In genomic region chr20:64080013-64080812, GRCh38 we compare ENCODE assay signal across 8 cellular contexts. TPM values are rescaled to one million over a fixed set of nuclear protein-coding genes. Genes with fewer than 3 reads are reported as not detected.
A peak's percentile ranks its signal among the peaks of the same experiment; 100 is the strongest.
DNase-seq lines count a peak whose midpoint lies in the region; ATAC-seq, FAIRE-seq and TF ChIP-seq lines count a peak whose summit lies in the region.

Gene OPRL1, plus strand, starts transcription at chr20:64080082. Its CDS starts 12,639 bp downstream, at chr20:64092721.

- no peaks in the 10 kb centered on the region for H3K36me3 Mint-ChIP-seq in CD4-positive, CD25-positive, alpha-beta regulatory T cell

- no peaks in the 10 kb centered on the region for H3K9me3 Mint-ChIP-seq in CD4-positive, CD25-positive, alpha-beta regulatory T cell

- peak within 1 kb of the TSS; percentile 75 to 98 (median 90) for H3K27ac Mint-ChIP-seq in CD4-positive, CD25-positive, alpha-beta regulatory T cell

- no peak for FAIRE-seq in kidney (lab: Jason Lieb, UNC)

- intact Hi-C loops in kidney (cut with DNase I) = no loop called here
- intact Hi-C loops in stomach (cut with DNase I; ENCODE audit: low total_unique reads) = no loop called here

- H3K4me3 ChIP-seq in CD4-positive, CD25-positive, alpha-beta regulatory T cell (ENCODE audit: low read depth, low read length) = peak within 1 kb of the TSS; percentile 78
- H3K4me3 ChIP-seq in kidney (ENCODE audit: low read length in 2 of 2) = peak within 1 kb of the TSS; percentile 28 to 59
- peak within 1 kb of the TSS; percentile 76 to 83 (median 79) for H3K4me3 ChIP-seq in stomach

- peaks cover 3% of the 10 kb centered on the region for H3K36me3 ChIP-seq in CD4-positive, CD25-positive, alpha-beta regulatory T cell (ENCODE audit: control insufficient read depth, insufficient read depth, low read length)
- H3K36me3 ChIP-seq in KOPT-K1 (ENCODE audit: insufficient read depth, low read length) (peaks cover 5% of the 10 kb centered on the region; the same call in 1 of the 2 replicates), kidney (ENCODE audit: control insufficient read depth in 1 of 2, insufficient read depth in 2 of 2, low read length in 2 of 2) (no peaks in the 10 kb centered on the region), stomach (peaks cover 0 to 10% (median 7%) of the 10 kb centered on the region in 4 donors)

- ATAC-seq in CD4-positive, CD25-positive, alpha-beta regulatory T cell (ENCODE audit: low read depth in 2 of 2) = peak; percentile 23 to 32
- ATAC-seq in GM19328 (IDR thresholded peaks at IDR 0.05; ENCODE audit: unreplicated experiment) = no peak

- TF ChIP-seq POLR2A in stomach (IDR thresholded peaks at IDR 0.05) = no peak

- peaks cover 62% of the 10 kb centered on the region for H3K4me1 ChIP-seq in CD4-positive, CD25-positive, alpha-beta regulatory T cell (ENCODE audit: control insufficient read depth, insufficient read depth, low read length, poor library complexity, severe bottlenecking)
- H3K4me1 ChIP-seq in kidney (ENCODE audit: control insufficient read depth in 1 of 2, insufficient read depth in 1 of 2, low read depth in 1 of 2, low read length in 2 of 2) = peaks cover 3 to 23% of the 10 kb centered on the region in 2 donors
- H3K4me1 ChIP-seq in stomach = peaks cover 27 to 81% (median 65%) of the 10 kb centered on the region in 4 donors

- TF ChIP-seq CTCF in kidney (IDR thresholded peaks at IDR 0.05; ENCODE audit: borderline replicate concordance, extremely low read depth, insufficient read depth) (no peak), stomach (IDR thresholded peaks at IDR 0.05) (no peak)

- H3K4me1 Mint-ChIP-seq in CD4-positive, CD25-positive, alpha-beta regulatory T cell = peaks cover 0 to 53% (median 12%) of the 10 kb centered on the region in 4 donors

- TF ChIP-seq EP300 in stomach (IDR thresholded peaks at IDR 0.05) = no peak

- peaks cover 23% of the 10 kb centered on the region for H3K27me3 Mint-ChIP-seq in CD4-positive, CD25-positive, alpha-beta regulatory T cell

- peaks cover 1% of the 10 kb centered on the region for H3K27me3 ChIP-seq in CD4-positive, CD25-positive, alpha-beta regulatory T cell (ENCODE audit: control insufficient read depth, insufficient read depth, low read length)
- peaks cover 3 to 33% (median 18%) of the 10 kb centered on the region in 3 donors for H3K27me3 ChIP-seq in stomach

- no peaks in the 10 kb centered on the region for H3K9me3 ChIP-seq in CD4-positive, CD25-positive, alpha-beta regulatory T cell (ENCODE audit: control insufficient read depth in 2 of 2, low read length in 2 of 2)
- no peaks in the 10 kb centered on the region for H3K9me3 ChIP-seq in KOPT-K1 (ENCODE audit: insufficient read depth, low read length, poor library complexity, severe bottlenecking)
- no peaks in the 10 kb centered on the region for H3K9me3 ChIP-seq in kidney (ENCODE audit: control insufficient read depth in 1 of 2, low read length in 2 of 2)
- no peaks in the 10 kb centered on the region for H3K9me3 ChIP-seq in stomach

- DNase-seq in CD4-positive, CD25-positive, alpha-beta regulatory T cell = peak in 1 of 3 donors; percentile 57
- DNase-seq in kidney (no peak), stomach (no peak), NCI-H2171 (lab: John Stamatoyannopoulos, UW) (no peak)
- no peak for DNase-seq in NK-92 treated with Interleukin-12 subunit alpha and Interleukin-12 subunit beta, amount 100 ng/mL, for 24 hours (lab: John Stamatoyannopoulos, UW)

- 5 to 14% (median 8%) methylated on average over 19 to 62 of the region's 62 CpGs for WGBS in stomach, 5 donors

- H3K4me3 Mint-ChIP-seq in CD4-positive, CD25-positive, alpha-beta regulatory T cell = peak within 1 kb of the TSS; percentile 92 to 98 (median 96)

- H3K27ac ChIP-seq in CD4-positive, CD25-positive, alpha-beta regulatory T cell (ENCODE audit: insufficient read depth, low read length, poor library complexity, severe bottlenecking) = peak within 1 kb of the TSS; percentile 68
- H3K27ac ChIP-seq in KOPT-K1 (ENCODE audit: low read depth, low read length, poor library complexity, severe bottlenecking) = peak within 1 kb of the TSS; percentile 95
- H3K27ac ChIP-seq in angular gyrus (ENCODE audit: low read depth, low read length) = peak within 1 kb of the TSS; percentile 78
- peak within 1 kb of the TSS; percentile 32 to 65 for H3K27ac ChIP-seq in kidney (ENCODE audit: low read depth in 2 of 2, low read length in 2 of 2)
- H3K27ac ChIP-seq in stomach = peak within 1 kb of the TSS; percentile 70 to 88 (median 84)

- peak within 1 kb of the TSS; percentile 55 for H3K9ac ChIP-seq in kidney (ENCODE audit: low read length in 2 of 2)

RNA-seq across cellular contexts. Expression of gene OPRL1, which starts in this region (rescaled TPM):
- 1.3 TPM for total RNA-seq in CD4-positive, CD25-positive, alpha-beta regulatory T cell
- 1 to 10 TPM in 1 of 4 donors, under 1 TPM in 3; 0.58 to 1.1 (median 0.59) TPM for polyA plus RNA-seq in CD4-positive, CD25-positive, alpha-beta regulatory T cell
- total RNA-seq in kidney (1.2 TPM), stomach (1 to 10 TPM in 1 of 5 donors, under 1 TPM in 1, not detected in 3; 0.55 to 4.7 TPM)
- polyA plus RNA-seq in kidney (ENCODE audit: insufficient read depth, low read depth, low replicate concordance) (0.39 TPM), stomach (under 1 TPM in 2 of 3 donors, not detected in 1; 0.18 to 0.25 TPM)
